Comparison of ENCODE assay signal across 1 cellular context in the genomic region with DNA sequence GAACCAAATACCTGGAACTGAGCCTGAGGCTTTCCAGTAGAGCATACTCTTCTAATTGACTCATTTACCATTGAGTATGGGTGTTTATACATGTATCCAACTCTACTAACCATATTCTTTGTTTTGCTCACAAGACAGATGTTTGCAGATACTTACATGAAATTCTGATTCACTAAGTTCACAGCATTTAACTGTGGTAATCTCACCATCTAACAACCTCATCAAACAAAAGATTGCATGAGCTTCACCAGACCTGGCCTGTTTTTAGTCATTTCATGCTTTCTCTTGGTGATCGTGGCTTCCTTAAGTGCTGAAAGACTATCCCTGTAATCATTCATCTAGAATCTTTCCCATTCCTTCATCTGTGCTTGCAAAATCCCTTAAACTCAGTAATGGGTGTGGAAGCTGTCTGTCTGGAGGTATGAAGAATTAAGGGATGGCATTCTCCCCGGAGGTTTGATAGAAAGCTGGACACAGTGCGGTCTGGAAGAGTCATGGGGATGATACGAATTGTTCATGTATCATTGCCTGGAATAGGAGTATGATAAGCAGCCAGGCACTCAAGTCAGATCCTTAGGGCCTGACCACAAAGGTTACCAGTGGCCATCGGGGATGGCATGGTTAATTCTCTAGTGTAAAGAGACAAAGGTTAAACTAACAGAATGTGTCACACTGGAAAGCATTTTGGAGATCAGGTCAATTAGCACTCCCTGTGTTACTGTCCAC.
TF ChIP-seq lines count a peak whose summit lies in the region.

No MANE protein-coding gene starts in this region.

TF ChIP-seq in HepG2, 621 proteins besides CTCF, POLR2A, EP300 and RAD21 (continued from another document and continues in another):
- TF ChIP-seq, protein P1, sequence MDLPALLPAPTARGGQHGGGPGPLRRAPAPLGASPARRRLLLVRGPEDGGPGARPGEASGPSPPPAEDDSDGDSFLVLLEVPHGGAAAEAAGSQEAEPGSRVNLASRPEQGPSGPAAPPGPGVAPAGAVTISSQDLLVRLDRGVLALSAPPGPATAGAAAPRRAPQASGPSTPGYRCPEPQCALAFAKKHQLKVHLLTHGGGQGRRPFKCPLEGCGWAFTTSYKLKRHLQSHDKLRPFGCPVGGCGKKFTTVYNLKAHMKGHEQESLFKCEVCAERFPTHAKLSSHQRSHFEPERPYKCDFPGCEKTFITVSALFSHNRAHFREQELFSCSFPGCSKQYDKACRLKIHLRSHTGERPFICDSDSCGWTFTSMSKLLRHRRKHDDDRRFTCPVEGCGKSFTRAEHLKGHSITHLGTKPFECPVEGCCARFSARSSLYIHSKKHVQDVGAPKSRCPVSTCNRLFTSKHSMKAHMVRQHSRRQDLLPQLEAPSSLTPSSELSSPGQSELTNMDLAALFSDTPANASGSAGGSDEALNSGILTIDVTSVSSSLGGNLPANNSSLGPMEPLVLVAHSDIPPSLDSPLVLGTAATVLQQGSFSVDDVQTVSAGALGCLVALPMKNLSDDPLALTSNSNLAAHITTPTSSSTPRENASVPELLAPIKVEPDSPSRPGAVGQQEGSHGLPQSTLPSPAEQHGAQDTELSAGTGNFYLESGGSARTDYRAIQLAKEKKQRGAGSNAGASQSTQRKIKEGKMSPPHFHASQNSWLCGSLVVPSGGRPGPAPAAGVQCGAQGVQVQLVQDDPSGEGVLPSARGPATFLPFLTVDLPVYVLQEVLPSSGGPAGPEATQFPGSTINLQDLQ (CRISPR knock-in tag; IDR thresholded peaks at IDR 0.05): no peak
- TF ChIP-seq CREM (IDR thresholded peaks at IDR 0.05): peak; percentile 76
- TF ChIP-seq CREM (CRISPR knock-in tag; IDR thresholded peaks at IDR 0.05): no peak
- TF ChIP-seq SOX13 (IDR thresholded peaks at IDR 0.05): peak; percentile 59; the same call in 1 of the 2 replicates
- TF ChIP-seq SOX13 (CRISPR knock-in tag; conservative IDR thresholded peaks at IDR 0.05 in 1 of 2, IDR thresholded peaks at IDR 0.05 in 1 of 2): peak in 1 of 2 experiments; percentile 91; a peak in 2 of 4 replicates
- no peak for TF ChIP-seq ZNF839 (CRISPR knock-in tag; IDR thresholded peaks at IDR 0.05; ENCODE audit: borderline replicate concordance)
- TF ChIP-seq MYC (CRISPR knock-in tag; IDR thresholded peaks at IDR 0.05; ENCODE audit: borderline replicate concordance): no peak
- TF ChIP-seq, protein P2, sequence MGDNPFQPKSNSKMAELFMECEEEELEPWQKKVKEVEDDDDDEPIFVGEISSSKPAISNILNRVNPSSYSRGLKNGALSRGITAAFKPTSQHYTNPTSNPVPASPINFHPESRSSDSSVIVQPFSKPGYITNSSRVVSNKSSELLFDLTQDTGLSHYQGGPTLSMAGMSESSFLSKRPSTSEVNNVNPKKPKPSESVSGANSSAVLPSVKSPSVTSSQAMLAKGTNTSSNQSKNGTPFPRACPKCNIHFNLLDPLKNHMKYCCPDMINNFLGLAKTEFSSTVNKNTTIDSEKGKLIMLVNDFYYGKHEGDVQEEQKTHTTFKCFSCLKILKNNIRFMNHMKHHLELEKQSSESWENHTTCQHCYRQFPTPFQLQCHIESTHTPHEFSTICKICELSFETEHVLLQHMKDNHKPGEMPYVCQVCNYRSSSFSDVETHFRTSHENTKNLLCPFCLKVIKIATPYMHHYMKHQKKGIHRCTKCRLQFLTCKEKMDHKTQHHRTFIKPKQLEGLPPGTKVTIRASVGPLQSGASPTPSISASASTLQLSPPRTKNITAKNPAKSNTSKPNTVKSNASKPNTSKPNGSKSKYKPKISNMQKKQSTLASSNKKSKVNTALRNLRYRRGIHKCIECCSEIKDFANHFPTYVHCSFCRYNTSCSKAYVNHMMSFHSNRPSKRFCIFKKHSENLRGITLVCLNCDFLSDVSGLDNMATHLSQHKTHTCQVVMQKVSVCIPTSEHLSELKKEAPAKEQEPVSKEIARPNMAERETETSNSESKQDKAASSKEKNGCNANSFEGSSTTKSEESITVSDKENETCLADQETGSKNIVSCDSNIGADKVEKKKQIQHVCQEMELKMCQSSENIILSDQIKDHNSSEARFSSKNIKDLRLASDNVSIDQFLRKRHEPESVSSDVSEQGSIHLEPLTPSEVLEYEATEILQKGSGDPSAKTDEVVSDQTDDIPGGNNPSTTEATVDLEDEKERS (CRISPR knock-in tag; IDR thresholded peaks at IDR 0.05): no peak; the same call in 1 of the 2 replicates
- no peak for TF ChIP-seq MAFG (CRISPR knock-in tag; IDR thresholded peaks at IDR 0.05)
- peak; percentile 55 for TF ChIP-seq ASH2L (IDR thresholded peaks at IDR 0.05; ENCODE audit: insufficient read length, low read depth, low read length)
- peak; percentile 64; the same call in 1 of the 2 replicates for TF ChIP-seq NCOR1 (IDR thresholded peaks at IDR 0.05; ENCODE audit: borderline replicate concordance, low read length)
- TF ChIP-seq DNMT1 (CRISPR knock-in tag; IDR thresholded peaks at IDR 0.05): no peak
- no peak for TF ChIP-seq MXD4 (CRISPR knock-in tag; IDR thresholded peaks at IDR 0.05)
- TF ChIP-seq TCF7 (IDR thresholded peaks at IDR 0.05; ENCODE audit: low read depth): peak; percentile 68; the same call in 1 of the 2 replicates
- TF ChIP-seq CEBPG (CRISPR knock-in tag; IDR thresholded peaks at IDR 0.05): peak; percentile 71
- TF ChIP-seq NR2C2 (CRISPR knock-in tag; IDR thresholded peaks at IDR 0.05; ENCODE audit: borderline replicate concordance): peak; percentile 71; the same call in 1 of the 2 replicates
- TF ChIP-seq SATB2 (CRISPR knock-in tag; IDR thresholded peaks at IDR 0.05): no peak
- TF ChIP-seq CCDC6 (CRISPR knock-in tag; IDR thresholded peaks at IDR 0.05): 0 out of 2 replicates have a peak, but pooled peaks have one; percentile 38
- peak; percentile 74 for TF ChIP-seq JUND (CRISPR knock-in tag; IDR thresholded peaks at IDR 0.05)
- TF ChIP-seq ZNF792 (CRISPR knock-in tag; IDR thresholded peaks at IDR 0.05): 0 out of 2 replicates have a peak, but pooled peaks have one; percentile 38
- TF ChIP-seq ZNF737 (CRISPR knock-in tag; IDR thresholded peaks at IDR 0.05; ENCODE audit: borderline replicate concordance): no peak
- no peak for TF ChIP-seq MTF2 (CRISPR knock-in tag; IDR thresholded peaks at IDR 0.05; ENCODE audit: borderline replicate concordance)
- TF ChIP-seq KLF15 (CRISPR knock-in tag; IDR thresholded peaks at IDR 0.05; ENCODE audit: borderline replicate concordance): no peak
- peak; percentile 63; the same call in 1 of the 2 replicates for TF ChIP-seq ZSCAN31 (CRISPR knock-in tag; IDR thresholded peaks at IDR 0.05; ENCODE audit: low read depth)
- no peak; the same call in 1 of the 2 replicates for TF ChIP-seq GTF2F1 (IDR thresholded peaks at IDR 0.05; ENCODE audit: low read length)
- 0 out of 2 replicates have a peak, but pooled peaks have one; percentile 41 for TF ChIP-seq DDIT3 (CRISPR knock-in tag; IDR thresholded peaks at IDR 0.05)
- peak; percentile 93 for TF ChIP-seq HNF4G (IDR thresholded peaks at IDR 0.05; ENCODE audit: borderline replicate concordance, low read depth, low read length)
- TF ChIP-seq HNF4G (CRISPR knock-in tag; IDR thresholded peaks at IDR 0.05; ENCODE audit: borderline replicate concordance, low read depth): peak; percentile 62; the same call in 1 of the 2 replicates
- peak; percentile 33; the same call in 1 of the 2 replicates for TF ChIP-seq ZNF350 (CRISPR knock-in tag; IDR thresholded peaks at IDR 0.05; ENCODE audit: borderline replicate concordance, low read depth)
- TF ChIP-seq ZNF550 (CRISPR knock-in tag; IDR thresholded peaks at IDR 0.05; ENCODE audit: borderline replicate concordance): no peak
- TF ChIP-seq, protein P3, sequence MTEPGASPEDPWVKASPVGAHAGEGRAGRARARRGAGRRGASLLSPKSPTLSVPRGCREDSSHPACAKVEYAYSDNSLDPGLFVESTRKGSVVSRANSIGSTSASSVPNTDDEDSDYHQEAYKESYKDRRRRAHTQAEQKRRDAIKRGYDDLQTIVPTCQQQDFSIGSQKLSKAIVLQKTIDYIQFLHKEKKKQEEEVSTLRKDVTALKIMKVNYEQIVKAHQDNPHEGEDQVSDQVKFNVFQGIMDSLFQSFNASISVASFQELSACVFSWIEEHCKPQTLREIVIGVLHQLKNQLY (CRISPR knock-in tag; IDR thresholded peaks at IDR 0.05): peak; percentile 76; the same call in 1 of the 2 replicates
- no peak for TF ChIP-seq KDM1A (CRISPR knock-in tag; IDR thresholded peaks at IDR 0.05)
- TF ChIP-seq PPARG (CRISPR knock-in tag; conservative IDR thresholded peaks at IDR 0.05): peak; percentile 98
- no peak for TF ChIP-seq ZNF775 (CRISPR knock-in tag; IDR thresholded peaks at IDR 0.05; ENCODE audit: borderline replicate concordance)
- peak; percentile 60; the same call in 1 of the 2 replicates for TF ChIP-seq FOXA1 (IDR thresholded peaks at IDR 0.05)
- TF ChIP-seq FOXA1 (CRISPR knock-in tag; IDR thresholded peaks at IDR 0.05): peak; percentile 86
- peak; percentile 81; the same call in 1 of the 2 replicates for TF ChIP-seq FOSL1 (CRISPR knock-in tag; IDR thresholded peaks at IDR 0.05; ENCODE audit: borderline replicate concordance)
- TF ChIP-seq, protein P4, sequence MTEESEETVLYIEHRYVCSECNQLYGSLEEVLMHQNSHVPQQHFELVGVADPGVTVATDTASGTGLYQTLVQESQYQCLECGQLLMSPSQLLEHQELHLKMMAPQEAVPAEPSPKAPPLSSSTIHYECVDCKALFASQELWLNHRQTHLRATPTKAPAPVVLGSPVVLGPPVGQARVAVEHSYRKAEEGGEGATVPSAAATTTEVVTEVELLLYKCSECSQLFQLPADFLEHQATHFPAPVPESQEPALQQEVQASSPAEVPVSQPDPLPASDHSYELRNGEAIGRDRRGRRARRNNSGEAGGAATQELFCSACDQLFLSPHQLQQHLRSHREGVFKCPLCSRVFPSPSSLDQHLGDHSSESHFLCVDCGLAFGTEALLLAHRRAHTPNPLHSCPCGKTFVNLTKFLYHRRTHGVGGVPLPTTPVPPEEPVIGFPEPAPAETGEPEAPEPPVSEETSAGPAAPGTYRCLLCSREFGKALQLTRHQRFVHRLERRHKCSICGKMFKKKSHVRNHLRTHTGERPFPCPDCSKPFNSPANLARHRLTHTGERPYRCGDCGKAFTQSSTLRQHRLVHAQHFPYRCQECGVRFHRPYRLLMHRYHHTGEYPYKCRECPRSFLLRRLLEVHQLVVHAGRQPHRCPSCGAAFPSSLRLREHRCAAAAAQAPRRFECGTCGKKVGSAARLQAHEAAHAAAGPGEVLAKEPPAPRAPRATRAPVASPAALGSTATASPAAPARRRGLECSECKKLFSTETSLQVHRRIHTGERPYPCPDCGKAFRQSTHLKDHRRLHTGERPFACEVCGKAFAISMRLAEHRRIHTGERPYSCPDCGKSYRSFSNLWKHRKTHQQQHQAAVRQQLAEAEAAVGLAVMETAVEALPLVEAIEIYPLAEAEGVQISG (CRISPR knock-in tag; IDR thresholded peaks at IDR 0.05): peak; percentile 64
- no peak for TF ChIP-seq ARID2 (CRISPR knock-in tag; IDR thresholded peaks at IDR 0.05; ENCODE audit: borderline replicate concordance)
- no peak for TF ChIP-seq ZFP41 (CRISPR knock-in tag; IDR thresholded peaks at IDR 0.05; ENCODE audit: borderline replicate concordance)
- no peak for TF ChIP-seq GMEB2 (CRISPR knock-in tag; IDR thresholded peaks at IDR 0.05; ENCODE audit: low read depth)
- TF ChIP-seq, protein P5, sequence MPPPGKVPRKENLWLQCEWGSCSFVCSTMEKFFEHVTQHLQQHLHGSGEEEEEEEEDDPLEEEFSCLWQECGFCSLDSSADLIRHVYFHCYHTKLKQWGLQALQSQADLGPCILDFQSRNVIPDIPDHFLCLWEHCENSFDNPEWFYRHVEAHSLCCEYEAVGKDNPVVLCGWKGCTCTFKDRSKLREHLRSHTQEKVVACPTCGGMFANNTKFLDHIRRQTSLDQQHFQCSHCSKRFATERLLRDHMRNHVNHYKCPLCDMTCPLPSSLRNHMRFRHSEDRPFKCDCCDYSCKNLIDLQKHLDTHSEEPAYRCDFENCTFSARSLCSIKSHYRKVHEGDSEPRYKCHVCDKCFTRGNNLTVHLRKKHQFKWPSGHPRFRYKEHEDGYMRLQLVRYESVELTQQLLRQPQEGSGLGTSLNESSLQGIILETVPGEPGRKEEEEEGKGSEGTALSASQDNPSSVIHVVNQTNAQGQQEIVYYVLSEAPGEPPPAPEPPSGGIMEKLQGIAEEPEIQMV (CRISPR knock-in tag; IDR thresholded peaks at IDR 0.05; ENCODE audit: low read depth): peak; percentile 21; the same call in 1 of the 2 replicates
- TF ChIP-seq MEF2D (CRISPR knock-in tag; IDR thresholded peaks at IDR 0.05): peak; percentile 70
- peak; percentile 83 for TF ChIP-seq SAP130 (CRISPR knock-in tag; IDR thresholded peaks at IDR 0.05; ENCODE audit: low read depth)
- TF ChIP-seq ZKSCAN8 (CRISPR knock-in tag; IDR thresholded peaks at IDR 0.05; ENCODE audit: borderline replicate concordance): peak; percentile 74; the same call in 1 of the 2 replicates
- TF ChIP-seq GATA4 (IDR thresholded peaks at IDR 0.05; ENCODE audit: borderline replicate concordance, low read depth): peak; percentile 79; the same call in 1 of the 2 replicates
- TF ChIP-seq ZBTB7A (CRISPR knock-in tag; IDR thresholded peaks at IDR 0.05): no peak
- TF ChIP-seq GABPA (IDR thresholded peaks at IDR 0.05; ENCODE audit: low read depth, low read length): no peak
- TF ChIP-seq GABPA (CRISPR knock-in tag; IDR thresholded peaks at IDR 0.05; ENCODE audit: low read depth): no peak
- TF ChIP-seq DPF2 (CRISPR knock-in tag; IDR thresholded peaks at IDR 0.05; ENCODE audit: borderline replicate concordance, low read depth): peak; percentile 86
- TF ChIP-seq ZSCAN25 (CRISPR knock-in tag; IDR thresholded peaks at IDR 0.05): peak; percentile 68; the same call in 1 of the 2 replicates
